ENCODE assay signal across 17 cellular contexts in the genomic region with DNA sequence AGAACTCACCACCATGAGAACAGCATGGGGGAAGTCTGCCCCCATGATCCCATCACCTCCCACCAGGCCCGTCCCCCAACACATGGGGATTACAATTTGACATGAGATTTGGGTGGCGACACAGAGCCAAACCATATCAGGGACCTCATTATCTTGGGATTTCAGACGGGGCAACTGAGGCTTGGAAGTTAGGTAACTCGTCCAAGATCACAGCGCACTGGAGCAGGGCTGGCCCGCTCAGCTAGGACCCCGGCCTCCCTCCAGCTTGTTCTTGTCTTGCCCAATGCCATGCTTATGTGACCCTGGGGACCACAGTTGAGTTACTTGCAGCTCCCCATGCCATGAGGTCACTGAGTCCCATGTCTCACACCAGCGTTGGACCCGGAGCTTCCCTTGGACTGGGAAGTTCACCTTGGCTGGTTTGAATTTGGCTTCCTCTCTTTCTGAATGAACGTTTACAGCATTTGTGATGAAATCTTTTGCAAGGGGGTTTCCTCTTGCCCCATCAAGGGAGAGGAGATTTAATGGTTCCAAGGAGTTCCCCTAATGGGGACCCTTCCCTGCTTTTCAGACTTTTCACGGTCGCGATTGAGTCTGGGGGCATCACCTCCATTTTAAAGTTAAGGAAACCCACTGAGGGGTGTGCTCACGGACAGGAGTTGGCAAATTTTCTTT. TPM values are rescaled to one million over a fixed set of nuclear protein-coding genes. Genes with fewer than 3 reads are reported as not detected.
A peak's percentile ranks its signal among the peaks of the same experiment; 100 is the strongest.
DNase-seq lines count a peak whose midpoint lies in the region; ATAC-seq, FAIRE-seq and TF ChIP-seq lines count a peak whose summit lies in the region.
"Had no signal": no experiment of that assay in that cellular context is flagged by ENCODE, and none has a peak within 500 bp of the region (broad histone marks: within the 10 kb centered on the region; RNA-seq: fewer than 3 reads in every experiment).

No MANE protein-coding gene starts in this region.

- WGBS in K562 (ENCODE audit: insufficient coverage, low coverage, missing lambda C conversion rate), result 23% methylated on average over 14 of the region's 14 CpGs

- H3K9me3 ChIP-seq in K562 (replicated peaks; ENCODE audit: control insufficient read depth, insufficient read depth, low read depth, low read length), result no peaks in the 10 kb centered on the region
- H3K9me3 ChIP-seq in neural progenitor cell (ENCODE audit: low read depth), result no peaks in the 10 kb centered on the region
- no peaks in the 10 kb centered on the region for H3K9me3 ChIP-seq in upper lobe of right lung
- H3K9me3 ChIP-seq: BE2C, SK-N-SH had no signal

- POLR2A ChIA-PET in K562 (lab: Yijun Ruan, JAX), result interaction anchor here (0.7 kb wide), 1 partner anchor 16 kb away, joined by 3 read pairs; no protein-coding TSS in a partner anchor

- H3K4me3 ChIP-seq in HL-60 (replicated peaks; ENCODE audit: insufficient read depth, low read length) (no peak overlapping the region), K562 (no peak overlapping the region), neural progenitor cell (no peak overlapping the region), upper lobe of right lung (no peak overlapping the region)

- intact Hi-C loops in K562 (cut with micrococcal nuclease), result no loop called here
- intact Hi-C loops in upper lobe of right lung (cut with DNase I), result no loop called here

- H3K27ac ChIP-seq in HL-60 (replicated peaks), result peak overlapping the region; percentile 81
- no peak overlapping the region for H3K27ac ChIP-seq in K562 (ENCODE audit: extremely low read depth, low read depth, low read length)
- no peak overlapping the region for H3K27ac ChIP-seq in neural progenitor cell
- H3K27ac ChIP-seq in upper lobe of right lung, result no peak overlapping the region
- H3K27ac ChIP-seq: KMS-11 had no signal

- no peaks in the 10 kb centered on the region for H3K79me2 ChIP-seq in K562 (ENCODE audit: control insufficient read depth, insufficient read depth, low read length)
- H3K79me2 ChIP-seq in neural progenitor cell (ENCODE audit: low read depth), result no peaks in the 10 kb centered on the region

- H3K27me3 ChIP-seq in HL-60 (ENCODE audit: insufficient read depth, poor library complexity, severe bottlenecking) (no peaks in the 10 kb centered on the region), K562 (ENCODE audit: control insufficient read depth in 2 of 2, insufficient read depth in 2 of 2, low read length in 2 of 2) (peaks cover 2 to 84% of the 10 kb centered on the region in 2 experiments; a peak in 4 of 5 replicates), neural progenitor cell (no peaks in the 10 kb centered on the region), upper lobe of right lung (no peaks in the 10 kb centered on the region)
- H3K27me3 ChIP-seq: BE2C had no signal

- H2AFZ ChIP-seq in K562 (ENCODE audit: low read depth, low read length) (no peak overlapping the region), neural progenitor cell (replicated peaks) (no peak overlapping the region)

- in situ Hi-C loops in K562 (cut with MboI), result no loop called here

- no peaks in the 10 kb centered on the region for H3F3A ChIP-seq in neural progenitor cell (ENCODE audit: low read depth)

- peaks cover 5% of the 10 kb centered on the region for H3K27me3 Mint-ChIP-seq in neural progenitor cell (ENCODE audit: insufficient read depth, low read depth)

- BruUV-seq in K562 (replicated peaks; lab: Mats Ljungman, UMichigan), result no TSS peak

- CTCF ChIA-PET in K562 (lab: Yijun Ruan, JAX; ENCODE audit: low intra/inter-chr PET ratio), result no interaction called here

- no peaks in the 10 kb centered on the region for H3K9me3 Mint-ChIP-seq in neural progenitor cell

- H3K36me3 ChIP-seq in K562 (ENCODE audit: control insufficient read depth, insufficient read depth, low read length) (no peaks in the 10 kb centered on the region), neural progenitor cell (no peaks in the 10 kb centered on the region), upper lobe of right lung (no peaks in the 10 kb centered on the region)
- H3K36me3 ChIP-seq: BE2C had no signal

- H3K4me1 Mint-ChIP-seq in neural progenitor cell, result peaks cover 5% of the 10 kb centered on the region

- FAIRE-seq in K562 (lab: Jason Lieb, UNC), result no peak

- peaks cover 0 to 20% of the 10 kb centered on the region in 2 experiments; a peak in 2 of 5 replicates for H3K4me1 ChIP-seq in K562 (replicated peaks in 1 of 2; ENCODE audit: control insufficient read depth in 2 of 2, insufficient read depth in 2 of 2, low read length in 2 of 2)
- no peaks in the 10 kb centered on the region for H3K4me1 ChIP-seq in neural progenitor cell
- H3K4me1 ChIP-seq in upper lobe of right lung, result no peaks in the 10 kb centered on the region

- TF ChIP-seq CTCF in HL-60 (IDR thresholded peaks at IDR 0.05; ENCODE audit: insufficient read depth, low read length) (no peak), K562 (IDR thresholded peaks at IDR 0.05 in 2 of 3, conservative IDR thresholded peaks at IDR 0.05 in 1 of 3; ENCODE audit: insufficient read depth in 2 of 3, low read depth in 1 of 3, low read length in 3 of 3) (no peak), neural progenitor cell (IDR thresholded peaks at IDR 0.05) (no peak), upper lobe of right lung (IDR thresholded peaks at IDR 0.05) (no peak)

- no peaks in the 10 kb centered on the region for H3K9me1 ChIP-seq in K562 (ENCODE audit: control insufficient read depth, insufficient read depth, low read length)

- no peak overlapping the region for H3K4me3 Mint-ChIP-seq in neural progenitor cell

- TF ChIP-seq RAD21 in K562 (CRISPR knock-in tag; conservative IDR thresholded peaks at IDR 0.05 in 1 of 2, IDR thresholded peaks at IDR 0.05 in 1 of 2), result no peak

- no peak for TF ChIP-seq POLR2A in K562 (conservative IDR thresholded peaks at IDR 0.05)

- H3K9ac ChIP-seq in K562 (ENCODE audit: insufficient read depth in 1 of 2, low read depth in 2 of 2, low read length in 2 of 2) (no peak overlapping the region), neural progenitor cell (no peak overlapping the region)
- H3K9ac ChIP-seq: KMS-11, SK-N-SH had no signal

- H3K27ac Mint-ChIP-seq in neural progenitor cell, result peak overlapping the region; percentile 14

- no peak for TF ChIP-seq EP300 in K562 (IDR thresholded peaks at IDR 0.05; ENCODE audit: low read length)

- H4K20me1 ChIP-seq in K562 (replicated peaks; ENCODE audit: control insufficient read depth, insufficient read depth, low read length), result peaks cover 10% of the 10 kb centered on the region
- no peaks in the 10 kb centered on the region for H4K20me1 ChIP-seq in neural progenitor cell (ENCODE audit: low read depth)

- ATAC-seq in K562, result no peak
- ATAC-seq in upper lobe of right lung, result no peak
- ATAC-seq in left lobe of liver, result no peak
- ATAC-seq: Panc1 had no signal

- H3K4me2 ChIP-seq in K562 (ENCODE audit: insufficient read depth, low read length) (no peak overlapping the region), neural progenitor cell (no peak overlapping the region)
- H3K4me2 ChIP-seq: KMS-11, SK-N-SH had no signal

- H3K36me3 Mint-ChIP-seq in neural progenitor cell, result no peaks in the 10 kb centered on the region

- DNase-seq in HL-60 (ENCODE audit: low read depth in 1 of 2, low spot score in 1 of 2), result peak in 1 of 2 experiments; percentile 69
- no peak for DNase-seq in K562 (ENCODE audit: extremely low read depth in 1 of 4, low spot score in 3 of 4)
- DNase-seq in neural progenitor cell (ENCODE audit: low spot score), result no peak
- peak; percentile 47 for DNase-seq in upper lobe of right lung
- DNase-seq in NCI-H446 (lab: John Stamatoyannopoulos, UW), result no peak
- DNase-seq in activated CD4-positive, CD25-positive, alpha-beta regulatory T cell treated with anti-CD3 and anti-CD28 coated beads, Interleukin-2, amount 50 U/mL, for 72 hours, result no peak
- DNase-seq in left lobe of liver (ENCODE audit: low spot score), result no peak
- DNase-seq: BE2C, DMS79 treated with DMSO at 0.1 percent for 48 hours, HCEC 1CT, NCI-H1092, NCI-H146, NCI-H2081 treated with DMSO at 0.1 percent for 48 hours, NCI-H524 treated with DMSO at 0.1 percent for 48 hours, SK-N-SH had no signal

TF ChIP-seq in K562, 482 proteins besides CTCF, POLR2A, EP300 and RAD21 (continues in another document):
- TF ChIP-seq, protein P1, sequence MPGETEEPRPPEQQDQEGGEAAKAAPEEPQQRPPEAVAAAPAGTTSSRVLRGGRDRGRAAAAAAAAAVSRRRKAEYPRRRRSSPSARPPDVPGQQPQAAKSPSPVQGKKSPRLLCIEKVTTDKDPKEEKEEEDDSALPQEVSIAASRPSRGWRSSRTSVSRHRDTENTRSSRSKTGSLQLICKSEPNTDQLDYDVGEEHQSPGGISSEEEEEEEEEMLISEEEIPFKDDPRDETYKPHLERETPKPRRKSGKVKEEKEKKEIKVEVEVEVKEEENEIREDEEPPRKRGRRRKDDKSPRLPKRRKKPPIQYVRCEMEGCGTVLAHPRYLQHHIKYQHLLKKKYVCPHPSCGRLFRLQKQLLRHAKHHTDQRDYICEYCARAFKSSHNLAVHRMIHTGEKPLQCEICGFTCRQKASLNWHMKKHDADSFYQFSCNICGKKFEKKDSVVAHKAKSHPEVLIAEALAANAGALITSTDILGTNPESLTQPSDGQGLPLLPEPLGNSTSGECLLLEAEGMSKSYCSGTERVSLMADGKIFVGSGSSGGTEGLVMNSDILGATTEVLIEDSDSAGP (CRISPR knock-in tag; IDR thresholded peaks at IDR 0.05), result no peak
- TF ChIP-seq ZNF561 (CRISPR knock-in tag; conservative IDR thresholded peaks at IDR 0.05), result 0 out of 2 replicates have a peak, but pooled peaks have one; percentile 32

RNA-seq across cellular contexts. Expression of a gene that starts 18.2 kb away (rescaled TPM):
- total RNA-seq in K562 (2011; cell fraction: chromatin; rRNA removed; ENCODE audit: low replicate concordance), result 0.14 TPM in 1 of 2 replicates, not detected in the other
- 0.17 and 0.53 TPM in 2 replicates for total RNA-seq in K562 (2011; cell fraction: nucleolus; rRNA removed)
- 0.15 TPM in 1 of 2 replicates, not detected in the other for total RNA-seq in K562 (2011; cell fraction: nucleoplasm; rRNA removed)
- total RNA-seq in K562 (2014; rRNA removed), result not detected in 2 replicates
- not detected in 2 replicates for total RNA-seq in K562 (2014; rRNA removed; fragmentation: Illumina TruSeq; extraction: Trizol)
- not detected in 2 replicates for total RNA-seq in K562 (2015; rRNA removed; fragmentation: Illumina TruSeq; extraction: Trizol)
- total RNA-seq in K562 (2021), result 0.16 TPM in 1 of 2 replicates, not detected in the other
- polyA plus RNA-seq in K562 (2011; rRNA removed), result 0.04 and 0.18 TPM in 2 replicates
- polyA plus RNA-seq in K562 (2011; cell fraction: cytosol; rRNA removed), result 0.09 and 0.10 TPM in 2 replicates
- 0.14 and 0.15 TPM in 2 replicates for polyA plus RNA-seq in K562 (2011; cell fraction: nucleus; rRNA removed)
- 0.20 and 0.42 TPM in 2 replicates for polyA plus RNA-seq in K562 (2012)
- polyA plus RNA-seq in K562 (2014; fragmentation: Illumina TruSeq; extraction: Trizol), result 0.07 TPM in 1 of 2 replicates, not detected in the other
- not detected for polyA plus RNA-seq in K562 (2014; fragmentation: Nextera tagmentation; extraction: Ambion mirVana)
- polyA plus RNA-seq in K562 (2014; rRNA removed), result not detected in 2 replicates
- polyA minus RNA-seq in K562 (2011; rRNA and poly(A)+ RNA removed), result not detected in 2 replicates
- polyA minus RNA-seq in K562 (2011; cell fraction: cytosol; rRNA and poly(A)+ RNA removed), result not detected in 2 replicates
- 0.11 TPM in 1 of 2 replicates, not detected in the other for polyA minus RNA-seq in K562 (2011; cell fraction: nucleus; rRNA and poly(A)+ RNA removed)
- 1.6 and 2.3 TPM in 2 replicates for total RNA-seq in neural progenitor cell (ENCODE audit: low replicate concordance)
- total RNA-seq in upper lobe of right lung, result 25.0 TPM
- 1.6 TPM for total RNA-seq in left lobe of liver
